28 cellular contexts compared by ENCODE assay signal in genomic region chr16:49505556-49505955, GRCh38.
"Had no signal": no experiment of that assay in that cellular context is flagged by ENCODE, and none has a peak within 500 bp of the region (broad histone marks: within the 10 kb centered on the region; RNA-seq: fewer than 3 reads in every experiment).

No MANE protein-coding gene starts in this region.

- H3K4me3 Mint-ChIP-seq: effector memory CD8-positive, alpha-beta T cell; immature natural killer cell; memory B cell; mesothelial cell of epicardium; stimulated activated naive CD8-positive, alpha-beta T cell treated with anti-CD3 and anti-CD28 coated beads, Interleukin-15, amount 100 ng/mL, for 72 hours had no signal

- FAIRE-seq: endometrium, small intestine had no signal

- H3K27ac Mint-ChIP-seq: effector memory CD8-positive, alpha-beta T cell; immature natural killer cell; memory B cell; mesothelial cell of epicardium; stimulated activated naive CD8-positive, alpha-beta T cell treated with anti-CD3 and anti-CD28 coated beads, Interleukin-15, amount 100 ng/mL, for 72 hours had no signal

- H3K27me3 Mint-ChIP-seq: naive B cell; stimulated activated naive CD8-positive, alpha-beta T cell treated with anti-CD3 and anti-CD28 coated beads, Interleukin-15, amount 100 ng/mL, for 72 hours had no signal

- ATAC-seq: effector memory CD8-positive, alpha-beta T cell; left colon; left ventricle myocardium superior; mucosa of descending colon; right lobe of liver; stimulated activated naive CD8-positive, alpha-beta T cell treated with anti-CD3 and anti-CD28 coated beads, Interleukin-15, amount 100 ng/mL, for 72 hours had no signal

- H3K36me3 Mint-ChIP-seq: immature natural killer cell, mesothelial cell of epicardium, naive B cell had no signal

- H3K4me1 Mint-ChIP-seq: mesothelial cell of epicardium had no signal

- H3K9me3 ChIP-seq: esophagus squamous epithelium, mucosa of descending colon, ovary, right lobe of liver, thyroid gland had no signal

- H3K27me3 ChIP-seq: esophagus squamous epithelium, ovary, right lobe of liver, thyroid gland had no signal

- H3K9me3 Mint-ChIP-seq: effector memory CD8-positive, alpha-beta T cell; immature natural killer cell; mesothelial cell of epicardium had no signal

- H3K4me1 ChIP-seq: esophagus squamous epithelium, thyroid gland had no signal

- DNase-seq: cortex of kidney; effector memory CD8-positive, alpha-beta T cell; erythroblast; esophagus squamous epithelium; foreskin melanocyte; hypothalamus; immature natural killer cell; islet precursor cell; kidney glomerular epithelial cell; left ventricle myocardium superior; naive B cell; occipital lobe; small intestine; stimulated activated CD4-positive, alpha-beta T cell treated with anti-CD3 and anti-CD28 coated beads, Interleukin-12 subunit alpha, Interleukin-12 subunit beta, amount 100 ng/mL, for 4 hours; stimulated activated CD4-positive, alpha-beta T cell treated with anti-CD3 and anti-CD28 coated beads, Interleukin-1b, Interleukin-23, amount 100 ng/mL, for 48 hours; stimulated activated CD4-positive, alpha-beta T cell treated with anti-CD3 and anti-CD28 coated beads, Interleukin-4, amount 100 ng/mL, for 1 hour; stimulated activated CD8-positive, alpha-beta memory T cell treated with anti-CD3 and anti-CD28 coated beads, Interleukin-4, amount 100 ng/mL, for 48 hours; stimulated activated naive CD4-positive, alpha-beta T cell; stimulated activated naive CD8-positive, alpha-beta T cell treated with anti-CD3 and anti-CD28 coated beads, Interleukin-15, amount 100 ng/mL, for 72 hours; thyroid gland; trophoblast cell had no signal

- H3K27ac ChIP-seq: esophagus squamous epithelium, ovary, right lobe of liver, thyroid gland had no signal
